ENCODE assay signal across 24 cellular contexts in genomic region chr16:53852678-53853077, GRCh38.
A peak's percentile ranks its signal among the peaks of the same experiment; 100 is the strongest.
DNase-seq lines count a peak whose midpoint lies in the region; ATAC-seq, FAIRE-seq and TF ChIP-seq lines count a peak whose summit lies in the region.
"Had no signal": no experiment of that assay in that cellular context is flagged by ENCODE, and none has a peak within 500 bp of the region (broad histone marks: within the 10 kb centered on the region; RNA-seq: fewer than 3 reads in every experiment).

No MANE protein-coding gene starts in this region.

- dilution Hi-C loops in keratinocyte (cut with MboI; ENCODE audit: extremely low pct_ligation_motif_present, low sequenced_read_pairs) = no loop called here

- H2AFZ ChIP-seq in keratinocyte (ENCODE audit: control insufficient read depth, low read length) = no peak overlapping the region

- POLR2A ChIA-PET in A549 (lab: Yijun Ruan, JAX) = interaction anchor here (0.6 kb wide), 1 partner anchor 17 kb away, joined by 3 read pairs; no protein-coding TSS in a partner anchor

- 92% methylated on average over 6 of the region's 6 CpGs for WGBS in A549 (ENCODE audit: missing lambda C conversion rate)

- H3K27me3 ChIP-seq in keratinocyte (ENCODE audit: control insufficient read depth, extremely low read depth, insufficient read depth, low read length) = no peaks in the 10 kb centered on the region
- H3K27me3 ChIP-seq: Peyer's patch had no signal

- H3K9me1 ChIP-seq in keratinocyte (ENCODE audit: control insufficient read depth, extremely low read depth, insufficient read depth, low read length) = no peaks in the 10 kb centered on the region

- no peaks in the 10 kb centered on the region for H4K20me1 ChIP-seq in keratinocyte (ENCODE audit: control insufficient read depth, extremely low read depth, insufficient read depth, low read length)

- no peak overlapping the region for H3K27ac ChIP-seq in A549
- H3K27ac ChIP-seq in keratinocyte (ENCODE audit: control insufficient read depth, insufficient read depth, low read length) = no peak overlapping the region
- H3K27ac ChIP-seq: HL-60, Peyer's patch, SK-N-MC had no signal

- no peaks in the 10 kb centered on the region for H3K36me3 ChIP-seq in keratinocyte (ENCODE audit: control insufficient read depth in 2 of 2, extremely low read depth in 1 of 2, insufficient read depth in 2 of 2, low read length in 2 of 2)
- H3K36me3 ChIP-seq: Peyer's patch had no signal

- H3K9ac ChIP-seq in keratinocyte (ENCODE audit: control insufficient read depth, extremely low read depth, insufficient read depth, low read length) = no peak overlapping the region

- H3K79me2 ChIP-seq in keratinocyte (ENCODE audit: control insufficient read depth, insufficient read depth, low read length) = no peaks in the 10 kb centered on the region

- TF ChIP-seq RAD21 in A549 (conservative IDR thresholded peaks at IDR 0.05 in 1 of 2, IDR thresholded peaks at IDR 0.05 in 1 of 2) = no peak

- TF ChIP-seq POLR2A in A549 (IDR thresholded peaks at IDR 0.05; ENCODE audit: low read length) = no peak

- H3K4me3 ChIP-seq in A549 (no peak overlapping the region), choroid plexus epithelial cell (ENCODE audit: low read depth, low read length) (no peak overlapping the region), keratinocyte (ENCODE audit: control insufficient read depth in 2 of 3, extremely low read depth in 1 of 3, insufficient read depth in 2 of 3, low read depth in 1 of 3, low read length in 3 of 3) (no peak overlapping the region)
- H3K4me3 ChIP-seq: Peyer's patch, SK-N-MC had no signal

- H3K4me2 ChIP-seq in A549 (no peak overlapping the region), keratinocyte (ENCODE audit: control insufficient read depth, extremely low read depth, insufficient read depth, low read depth, low read length) (no peak overlapping the region)

- H3K4me1 ChIP-seq in A549 = no peaks in the 10 kb centered on the region
- H3K4me1 ChIP-seq in keratinocyte (ENCODE audit: control insufficient read depth, extremely low read depth, insufficient read depth, low read length) = no peaks in the 10 kb centered on the region
- H3K4me1 ChIP-seq: Peyer's patch had no signal

- CTCF ChIA-PET in A549 (lab: Yijun Ruan, JAX) = no interaction called here

- TF ChIP-seq EP300 in A549 (IDR thresholded peaks at IDR 0.05) = no peak

- TF ChIP-seq CTCF in A549 (IDR thresholded peaks at IDR 0.05) = no peak
- no peak for TF ChIP-seq CTCF in choroid plexus epithelial cell (conservative IDR thresholded peaks at IDR 0.05; ENCODE audit: low read depth, low read length)
- TF ChIP-seq CTCF in keratinocyte (optimal IDR thresholded peaks at IDR 0.05 in 1 of 3, IDR thresholded peaks at IDR 0.05 in 1 of 3, conservative IDR thresholded peaks at IDR 0.05 in 1 of 3; ENCODE audit: extremely low read depth in 1 of 3, insufficient read depth in 2 of 3, low read length in 3 of 3) = no peak

- no peak for ATAC-seq in A549

- FAIRE-seq in A549 (lab: Jason Lieb, UNC) (no peak), keratinocyte (lab: Jason Lieb, UNC) (peak; percentile 5)
- FAIRE-seq: A204.1, GM18507, H54 had no signal

- H3K9me3 ChIP-seq in A549 (peaks cover 2% of the 10 kb centered on the region; the same call in 1 of the 3 replicates), keratinocyte (ENCODE audit: control insufficient read depth, low read depth, low read length) (no peaks in the 10 kb centered on the region)
- H3K9me3 ChIP-seq: Peyer's patch had no signal

- DNase-seq in A549 (ENCODE audit: low read depth in 1 of 2, low spot score in 1 of 2) (no peak), MV-4-11 (lab: John Stamatoyannopoulos, UW) (peak; percentile 20), choroid plexus epithelial cell (ENCODE audit: low read depth) (peak; percentile 29), keratinocyte (ENCODE audit: low read depth, low spot score) (no peak), NCI-H2081 treated with DMSO at 0.1 percent for 48 hours (lab: John Stamatoyannopoulos, UW) (no peak), RPMI8226 (no peak), anterior cingulate cortex (lab: John Stamatoyannopoulos, UW) (no peak)
- DNase-seq: C1 segment of cervical spinal cord; CD4-positive, alpha-beta memory T cell; COR-L47; DMS53; Kasumi-1; NCI-H1092; NCI-H1417 treated with DMSO at 0.1 percent for 48 hours; NCI-H187; NCI-H524; NCI-H82; Peyer's patch; SIG-M5 had no signal

TF ChIP-seq in A549, 52 proteins besides CTCF, POLR2A, EP300 and RAD21:
- TF ChIP-seq CEBPB (IDR thresholded peaks at IDR 0.05) = peak; percentile 38 to 56; a peak in 2 of 4 replicates
- no peak for TF ChIP-seq MYC (IDR thresholded peaks at IDR 0.05; ENCODE audit: borderline replicate concordance, low read length)

Comparison
In these comparisons a context has a peak if more than half of its experiments do, and no peak if none do; other contexts are left out.
1. DNase-seq: peak in MV-4-11 (single experiment) and choroid plexus epithelial cell (single experiment); none in A549 (0 of 2), keratinocyte (single experiment), NCI-H2081 treated with DMSO at 0.1 percent for 48 hours (single experiment), RPMI8226 (single experiment) and anterior cingulate cortex (0 of 58).